In genomic region chr6:137297887-137298286, GRCh38 we compare ENCODE assay signal across 13 cellular contexts.
DNase-seq lines count a peak whose midpoint lies in the region; ATAC-seq and TF ChIP-seq lines count a peak whose summit lies in the region.
"Had no signal": no experiment of that assay in that cellular context is flagged by ENCODE, and none has a peak within 500 bp of the region (broad histone marks: within the 10 kb centered on the region; RNA-seq: fewer than 3 reads in every experiment).

No MANE protein-coding gene starts in this region.

- H3K18ac ChIP-seq in H9 (ENCODE audit: insufficient read length, low read depth, low read length), result no peak overlapping the region

- H3K36me3 Mint-ChIP-seq in H9 (ENCODE audit: insufficient read depth in 1 of 3, low read depth in 3 of 3) (peaks cover 0 to 13% (median 0%) of the 10 kb centered on the region in 3 experiments; a peak in 3 of 7 replicates), nephron progenitor cell (ENCODE audit: low read depth) (no peaks in the 10 kb centered on the region), T-cell (no peaks in the 10 kb centered on the region)
- H3K36me3 Mint-ChIP-seq in activated CD8-positive, alpha-beta memory T cell treated with anti-CD3 and anti-CD28 coated beads, Interleukin-2, amount 10 ng/mL, durations not matched to agents 7 days and 5 days, result no peaks in the 10 kb centered on the region

- POLR2A ChIA-PET in T-cell (lab: Charles Lee), result interaction anchor here in 1 of 2 donors (0.5 kb wide), 1 partner anchor 209 kb away, joined by 4 read pairs; no protein-coding TSS in a partner anchor

- H3K27ac ChIP-seq in H9 (ENCODE audit: insufficient read length, low read depth, low read length), result no peak overlapping the region
- H3K27ac ChIP-seq: right atrium auricular region, vagina had no signal

- no peak for ATAC-seq in left colon
- ATAC-seq in activated CD8-positive, alpha-beta memory T cell treated with anti-CD3 and anti-CD28 coated beads, Interleukin-2, amount 10 ng/mL, durations not matched to agents 7 days and 5 days, result no peak
- ATAC-seq in T-cell (replicated peaks in 1 of 4), result no peak
- ATAC-seq: effector memory CD8-positive, alpha-beta T cell had no signal

- WGBS in H9 (ENCODE audit: extremely low coverage, insufficient read length, low lambda C conversion rate), result no CpG with 5 or more reads among the region's 5 CpGs

- TF ChIP-seq CTCF in H9 (conservative IDR thresholded peaks at IDR 0.05), result peak; percentile 28; the same call in 1 of the 3 replicates
- no peak for TF ChIP-seq CTCF in nephron progenitor cell (IDR thresholded peaks at IDR 0.05)

- H3K9me3 Mint-ChIP-seq in H9, result peaks cover 0 to 2% of the 10 kb centered on the region in 2 experiments; a peak in 2 of 5 replicates
- H3K9me3 Mint-ChIP-seq in nephron progenitor cell, result peaks cover 7% of the 10 kb centered on the region
- H3K9me3 Mint-ChIP-seq in activated CD8-positive, alpha-beta memory T cell treated with anti-CD3 and anti-CD28 coated beads, Interleukin-2, amount 10 ng/mL, durations not matched to agents 7 days and 5 days (ENCODE audit: low read depth), result no peaks in the 10 kb centered on the region
- no peaks in the 10 kb centered on the region for H3K9me3 Mint-ChIP-seq in T-cell
- H3K9me3 Mint-ChIP-seq: activated B cell treated with CpG ODN at 0.5 μM for 24 hours; effector memory CD8-positive, alpha-beta T cell had no signal

- no peak overlapping the region for H2AK5ac ChIP-seq in H9 (ENCODE audit: insufficient read length, low read length)

- H3K27me3 Mint-ChIP-seq in H9 (ENCODE audit: low read depth) (peaks cover 10% of the 10 kb centered on the region), nephron progenitor cell (ENCODE audit: low read depth, poor library complexity) (peaks cover 10% of the 10 kb centered on the region), T-cell (peaks cover 0 to 4% of the 10 kb centered on the region in 2 donors)
- H3K27me3 Mint-ChIP-seq in activated CD8-positive, alpha-beta memory T cell treated with anti-CD3 and anti-CD28 coated beads, Interleukin-2, amount 10 ng/mL, durations not matched to agents 7 days and 5 days, result peaks cover 9% of the 10 kb centered on the region
- H3K27me3 Mint-ChIP-seq: activated B cell treated with CpG ODN at 0.5 μM for 24 hours had no signal

- no peaks in the 10 kb centered on the region for H4K20me1 ChIP-seq in H9 (ENCODE audit: control insufficient read depth, insufficient read depth, insufficient read length)

- H3K4me3 Mint-ChIP-seq in H9 (peak overlapping the region in 1 of 2 experiments; percentile 50; a peak in 2 of 5 replicates), nephron progenitor cell (peak overlapping the region; percentile 14), T-cell (no peak overlapping the region)
- H3K4me3 Mint-ChIP-seq in activated CD8-positive, alpha-beta memory T cell treated with anti-CD3 and anti-CD28 coated beads, Interleukin-2, amount 10 ng/mL, durations not matched to agents 7 days and 5 days, result no peak overlapping the region
- H3K4me3 Mint-ChIP-seq: activated B cell treated with CpG ODN at 0.5 μM for 24 hours; effector memory CD8-positive, alpha-beta T cell had no signal

- intact Hi-C loops in left colon (cut with DNase I, micrococcal nuclease), result no loop called here

- H3K23me2 ChIP-seq in H9 (ENCODE audit: insufficient read length, low read depth, low read length, poor library complexity, severe bottlenecking), result no peaks in the 10 kb centered on the region

- H2BK120ac ChIP-seq in H9 (ENCODE audit: low read depth, low read length, poor library complexity, severe bottlenecking), result no peak overlapping the region

- H3K4me1 ChIP-seq in H9 (ENCODE audit: insufficient read depth, low read length), result peaks cover 9% of the 10 kb centered on the region
- H3K4me1 ChIP-seq: right atrium auricular region, vagina had no signal

- H3K79me1 ChIP-seq in H9 (ENCODE audit: insufficient read depth, low read depth, low read length, poor library complexity, severe bottlenecking), result no peaks in the 10 kb centered on the region

- DNase-seq in H9, result peak; percentile 91
- DNase-seq in SKM-1 treated with dmso at 0.1 percent for 144 hours (lab: John Stamatoyannopoulos, UW; ENCODE audit: unreplicated experiment), result peak; percentile 47
- DNase-seq in fibroblast of peridontal ligament (ENCODE audit: extremely low read depth), result peak; percentile 75
- DNase-seq in nephron progenitor cell, result peak; percentile 36
- no peak for DNase-seq in left colon
- no peak for DNase-seq in activated CD8-positive, alpha-beta memory T cell treated with anti-CD3 and anti-CD28 coated beads, Interleukin-2, amount 10 ng/mL, durations not matched to agents 7 days and 5 days
- no peak for DNase-seq in T-cell
- no peak for DNase-seq in OCI-M2 (lab: John Stamatoyannopoulos, UW; ENCODE audit: unreplicated experiment)
- DNase-seq: activated B cell treated with CpG ODN at 0.5 μM for 24 hours; activated effector memory CD4-positive, alpha-beta T cell treated with Interleukin-2 at 50 U/mL for 16 hours; effector memory CD8-positive, alpha-beta T cell had no signal

- H3K27ac Mint-ChIP-seq in H9 (peak overlapping the region; percentile 60 to 86 (median 81); a peak in 5 of 7 replicates), nephron progenitor cell (no peak overlapping the region), T-cell (no peak overlapping the region)
- H3K27ac Mint-ChIP-seq in activated CD8-positive, alpha-beta memory T cell treated with anti-CD3 and anti-CD28 coated beads, Interleukin-2, amount 10 ng/mL, durations not matched to agents 7 days and 5 days, result no peak overlapping the region
- H3K27ac Mint-ChIP-seq: activated B cell treated with CpG ODN at 0.5 μM for 24 hours; effector memory CD8-positive, alpha-beta T cell had no signal

- H3K4me1 Mint-ChIP-seq in H9, result peaks cover 51 to 58% of the 10 kb centered on the region in 2 experiments
- peaks cover 57% of the 10 kb centered on the region for H3K4me1 Mint-ChIP-seq in nephron progenitor cell
- no peaks in the 10 kb centered on the region for H3K4me1 Mint-ChIP-seq in activated CD8-positive, alpha-beta memory T cell treated with anti-CD3 and anti-CD28 coated beads, Interleukin-2, amount 10 ng/mL, durations not matched to agents 7 days and 5 days
- no peaks in the 10 kb centered on the region for H3K4me1 Mint-ChIP-seq in T-cell
- H3K4me1 Mint-ChIP-seq: activated B cell treated with CpG ODN at 0.5 μM for 24 hours had no signal

- H3K79me2 ChIP-seq in H9 (ENCODE audit: insufficient read depth, low read length), result no peaks in the 10 kb centered on the region

- CTCF ChIA-PET in activated CD8-positive, alpha-beta memory T cell treated with anti-CD3 and anti-CD28 coated beads, Interleukin-2, amount 10 ng/mL, durations not matched to agents 7 days and 5 days (lab: Charles Lee), result interaction anchor here (1.3 kb wide), 1 partner anchor 16 kb away, joined by 6 read pairs; no protein-coding TSS in a partner anchor
- CTCF ChIA-PET in T-cell (lab: Charles Lee), result interaction anchor here (1.1 to 1.3 kb wide), 2 partner anchors 12 to 339 kb away, joined by 3 read pairs; no protein-coding TSS in a partner anchor

- no peaks in the 10 kb centered on the region for H3K27me3 ChIP-seq in H9 (ENCODE audit: insufficient read depth, low read length)
- H3K27me3 ChIP-seq: right atrium auricular region, vagina had no signal

- no peak overlapping the region for H4K8ac ChIP-seq in H9 (replicated peaks; ENCODE audit: insufficient read length, low read depth, low read length)

- no peak overlapping the region for H3K14ac ChIP-seq in H9 (ENCODE audit: insufficient read depth, low read length)

- no peak overlapping the region for H3K4ac ChIP-seq in H9 (ENCODE audit: low read depth, low read length)

- H2BK20ac ChIP-seq in H9 (ENCODE audit: low read depth, low read length, poor library complexity, severe bottlenecking), result no peak overlapping the region

- H3K56ac ChIP-seq in H9 (ENCODE audit: insufficient read length, low read depth, low read length), result no peak overlapping the region

- no peak overlapping the region for H4K5ac ChIP-seq in H9 (ENCODE audit: insufficient read length, low read depth, low read length)

- no peaks in the 10 kb centered on the region for H3K9me3 ChIP-seq in H9 (ENCODE audit: control insufficient read depth, low read depth, low read length)
- H3K9me3 ChIP-seq: right atrium auricular region, vagina had no signal

- H2BK5ac ChIP-seq in H9 (ENCODE audit: insufficient read length, low read length), result no peak overlapping the region

- no peak overlapping the region for H2AFZ ChIP-seq in H9 (ENCODE audit: low read length)

- no peak overlapping the region for H2BK12ac ChIP-seq in H9 (ENCODE audit: insufficient read length, low read depth, low read length)

- H3K23ac ChIP-seq in H9 (ENCODE audit: insufficient read length, low read depth, low read length), result no peak overlapping the region

- H3T11ph ChIP-seq in H9 (ENCODE audit: low read length), result no peak overlapping the region

- H3K9ac ChIP-seq in H9 (ENCODE audit: extremely low read depth, insufficient read length, low read length), result no peak overlapping the region

- H4K91ac ChIP-seq in H9 (ENCODE audit: insufficient read length, low read depth, low read length), result no peak overlapping the region

- H3K4me2 ChIP-seq in H9 (ENCODE audit: insufficient read depth, insufficient read length, low read length), result no peak overlapping the region

- H2BK15ac ChIP-seq in H9 (ENCODE audit: low read depth, low read length), result no peak overlapping the region

Comparison
In these comparisons a context has a peak if more than half of its experiments do, and no peak if none do; other contexts are left out.
1. DNase-seq: peak in H9 (single experiment), SKM-1 treated with dmso at 0.1 percent for 144 hours (single experiment), fibroblast of peridontal ligament (single experiment) and nephron progenitor cell (single experiment); none in left colon (0 of 2), activated CD8-positive, alpha-beta memory T cell treated with anti-CD3 and anti-CD28 coated beads, Interleukin-2, amount 10 ng/mL, durations not matched to agents 7 days and 5 days (single experiment), T-cell (0 of 34) and OCI-M2 (single experiment).
2. H3K27ac Mint-ChIP-seq: peak in H9 (3 of 3); none in nephron progenitor cell (single experiment), activated CD8-positive, alpha-beta memory T cell treated with anti-CD3 and anti-CD28 coated beads, Interleukin-2, amount 10 ng/mL, durations not matched to agents 7 days and 5 days (single experiment) and T-cell (0 of 2).